ENCODE assay signal across 11 cellular contexts in genomic region chr9:89177401-89178161, GRCh38. TPM values are rescaled to one million over a fixed set of nuclear protein-coding genes. Genes with fewer than 3 reads are reported as not detected.
A peak's percentile ranks its signal among the peaks of the same experiment; 100 is the strongest.
DNase-seq lines count a peak whose midpoint lies in the region; ATAC-seq and TF ChIP-seq lines count a peak whose summit lies in the region.
"Had no signal": no experiment of that assay in that cellular context is flagged by ENCODE, and none has a peak within 500 bp of the region (broad histone marks: within the 10 kb centered on the region; RNA-seq: fewer than 3 reads in every experiment).

No MANE protein-coding gene starts in this region.

- peaks cover 53% of the 10 kb centered on the region for H3K27me3 ChIP-seq in HUES64 (ENCODE audit: insufficient read depth, low read length)
- H3K27me3 ChIP-seq in muscle layer of duodenum (ENCODE audit: low read depth, low read length) = peaks cover 27% of the 10 kb centered on the region

- H3K4me1 ChIP-seq in HUES64 (ENCODE audit: insufficient read depth, low read length) = peaks cover 41% of the 10 kb centered on the region
- H3K4me1 ChIP-seq in muscle layer of duodenum (ENCODE audit: control insufficient read depth in 1 of 2, insufficient read depth in 2 of 2, low read length in 2 of 2) = peaks cover 4 to 38% of the 10 kb centered on the region in 2 donors

- under 1% methylated on average over 59 of the region's 59 CpGs for WGBS in HUES64

- H3K36me3 ChIP-seq in HUES64 (ENCODE audit: insufficient read depth, low read length) (no peaks in the 10 kb centered on the region), muscle layer of duodenum (ENCODE audit: control insufficient read depth in 1 of 2, insufficient read depth in 2 of 2, low read length in 2 of 2) (no peaks in the 10 kb centered on the region)

- H3K4me3 ChIP-seq in HUES64 (ENCODE audit: low read length) (peak overlapping the region; percentile 62), epithelial cell of esophagus (ENCODE audit: low read length) (peak overlapping the region; percentile 15), muscle layer of duodenum (ENCODE audit: low read depth in 1 of 2, low read length in 2 of 2) (peak overlapping the region; percentile 47 to 64)

- DNase-seq in 8988T (peak; percentile 37), epithelial cell of esophagus (ENCODE audit: low read depth) (no peak), left lobe of liver (ENCODE audit: low spot score) (no peak), NCI-H1048 (lab: John Stamatoyannopoulos, UW) (no peak), NK-92 (lab: John Stamatoyannopoulos, UW; ENCODE audit: unreplicated experiment) (no peak)
- DNase-seq: COR-L47, T1000 had no signal

- H3K9me3 ChIP-seq in HUES64 (ENCODE audit: insufficient read depth, low read depth, low read length) (no peaks in the 10 kb centered on the region), muscle layer of duodenum (ENCODE audit: control insufficient read depth in 1 of 2, low read length in 2 of 2) (no peaks in the 10 kb centered on the region)

- H3K27ac ChIP-seq in HUES64 (ENCODE audit: low read depth, low read length) (no peak overlapping the region), muscle layer of duodenum (ENCODE audit: low read length) (no peak overlapping the region)
- H3K27ac ChIP-seq: KMS-11 had no signal

- no peak for ATAC-seq in left lobe of liver
- no peak for ATAC-seq in HG03520 (IDR thresholded peaks at IDR 0.05; ENCODE audit: unreplicated experiment)

- TF ChIP-seq CTCF in epithelial cell of esophagus (IDR thresholded peaks at IDR 0.05; ENCODE audit: insufficient read depth, low read depth, low read length, missing control alignments) = no peak

- H3K9ac ChIP-seq in HUES64 (ENCODE audit: low read depth, low read length) = peak overlapping the region; percentile 69; the same call in 1 of the 2 replicates
- H3K9ac ChIP-seq: KMS-11 had no signal

RNA-seq across cellular contexts. Expression of gene SHC3, which starts 1.0 kb away (rescaled TPM):
- polyA plus RNA-seq in HUES64 (2013, experiment 1 of 2) = 3.8 TPM
- polyA plus RNA-seq in HUES64 (2013, experiment 2 of 2) = 6.0 TPM
- total RNA-seq in left lobe of liver = 0.10 TPM
